Comparison of ENCODE assay signal across 20 cellular contexts in genomic region chr1:151701515-151701914, GRCh38. TPM values are rescaled to one million over a fixed set of nuclear protein-coding genes. Genes with fewer than 3 reads are reported as not detected.
A peak's percentile ranks its signal among the peaks of the same experiment; 100 is the strongest.
DNase-seq lines count a peak whose midpoint lies in the region; ATAC-seq and TF ChIP-seq lines count a peak whose summit lies in the region.
"Had no signal": no experiment of that assay in that cellular context is flagged by ENCODE, and none has a peak within 500 bp of the region (broad histone marks: within the 10 kb centered on the region; RNA-seq: fewer than 3 reads in every experiment).

No MANE protein-coding gene starts in this region.

- no peak for ATAC-seq in left ventricle myocardium superior
- no peak for ATAC-seq in HG02571 (IDR thresholded peaks at IDR 0.05; ENCODE audit: unreplicated experiment)
- no peak for ATAC-seq in GM18502 (IDR thresholded peaks at IDR 0.05; ENCODE audit: poor library complexity, unreplicated experiment)
- ATAC-seq: A549; CD8-positive, alpha-beta T cell had no signal

- 100% methylated on average over 5 of the region's 5 CpGs for WGBS in esophagus muscularis mucosa

- intact Hi-C loops in cardiac septum (cut with DNase I) (no loop called here), left ventricle myocardium superior (cut with micrococcal nuclease) (no loop called here), esophagus muscularis mucosa (cut with DNase I) (no loop called here)

- CTCF ChIA-PET in HEK293 (lab: Yijun Ruan, JAX) = interaction anchor here (0.8 to 1.3 kb wide), 2 partner anchors 8 to 189 kb away, joined by 3 to 4 read pairs; no protein-coding TSS in a partner anchor

- no peak for TF ChIP-seq EP300 in esophagus muscularis mucosa (IDR thresholded peaks at IDR 0.05)

- no peak for TF ChIP-seq POLR2A in esophagus muscularis mucosa (IDR thresholded peaks at IDR 0.05; ENCODE audit: low read depth)

- H3K9me3 ChIP-seq in HEK293 (ENCODE audit: control insufficient read depth, insufficient read depth, low read depth, low read length) (no peaks in the 10 kb centered on the region), esophagus muscularis mucosa (no peaks in the 10 kb centered on the region)
- H3K9me3 ChIP-seq: A549; BLaER1 treated with 17β-estradiol and CSF1 and Interleukin-3, amounts not matched to agents 10 nM and 100 nM; Caco-2 had no signal

- POLR2A ChIA-PET in HEK293 (lab: Yijun Ruan, JAX) = no interaction called here

- 0 out of 2 replicates have a peak overlapping the region, but pooled peaks have one; percentile 8 for H3K27ac ChIP-seq in 22Rv1
- H3K27ac ChIP-seq in HEK293 (ENCODE audit: extremely low read depth, low read depth, low read length) = no peak overlapping the region
- H3K27ac ChIP-seq in esophagus muscularis mucosa (replicated peaks in 1 of 4) = no peak overlapping the region
- H3K27ac ChIP-seq: A549; BLaER1 treated with 17β-estradiol and CSF1 and Interleukin-3, amounts not matched to agents 10 nM and 100 nM; C4-2B had no signal

- no peak overlapping the region for H3K4me3 ChIP-seq in HEK293 (ENCODE audit: low read depth, low read length)
- no peak overlapping the region for H3K4me3 ChIP-seq in esophagus muscularis mucosa
- H3K4me3 ChIP-seq: A549; BLaER1 treated with 17β-estradiol and CSF1 and Interleukin-3, amounts not matched to agents 10 nM and 100 nM had no signal

- H3K36me3 ChIP-seq in HEK293 (ENCODE audit: control insufficient read depth in 2 of 2, insufficient read depth in 1 of 2, low read length in 2 of 2) (peaks cover 4 to 54% of the 10 kb centered on the region in 2 experiments; a peak in 2 of 3 replicates), esophagus muscularis mucosa (peaks cover 23 to 56% (median 52%) of the 10 kb centered on the region in 4 donors)

- TF ChIP-seq CTCF in 22Rv1 (IDR thresholded peaks at IDR 0.05) (no peak), HEK293 (tag by site-specific recombination; IDR thresholded peaks at IDR 0.05) (no peak), esophagus muscularis mucosa (IDR thresholded peaks at IDR 0.05) (no peak)

- DNase-seq in cardiac septum (ENCODE audit: low spot score) (peak; percentile 9), left ventricle myocardium superior (no peak), esophagus muscularis mucosa (ENCODE audit: extremely low spot score) (peak; percentile 80), dedifferentiated amniotic fluid mesenchymal stem cell (ENCODE audit: extremely low spot score) (no peak)
- DNase-seq: AML-193; Caco-2; Calu3; CD4-positive, alpha-beta T cell; DMS79 treated with DMSO at 0.1 percent for 48 hours; GF-D8 had no signal

- no peaks in the 10 kb centered on the region for H3K27me3 ChIP-seq in esophagus muscularis mucosa
- H3K27me3 ChIP-seq: BLaER1 treated with 17β-estradiol and CSF1 and Interleukin-3, amounts not matched to agents 10 nM and 100 nM had no signal

- H3K4me1 ChIP-seq in HEK293 (ENCODE audit: control insufficient read depth, insufficient read depth, low read length) (no peaks in the 10 kb centered on the region), esophagus muscularis mucosa (no peaks in the 10 kb centered on the region)

TF ChIP-seq in HEK293, 187 proteins besides CTCF, POLR2A, EP300 and RAD21:
- TF ChIP-seq GLI2 (tag by site-specific recombination; IDR thresholded peaks at IDR 0.05; ENCODE audit: borderline replicate concordance, low read depth) (no peak), OSR2 (tag by site-specific recombination; IDR thresholded peaks at IDR 0.05) (no peak), ZSCAN5A (tag by site-specific recombination; IDR thresholded peaks at IDR 0.05) (no peak), ZNF121 (tag by site-specific recombination; IDR thresholded peaks at IDR 0.05) (peak; percentile 70; the same call in 1 of the 2 replicates), ZNF404 (tag by site-specific recombination; IDR thresholded peaks at IDR 0.05) (no peak)

RNA-seq across cellular contexts. Expression of gene CELF3, which starts 15.1 kb away (rescaled TPM):
- total RNA-seq in cardiac septum = not detected
- not detected for total RNA-seq in left ventricle myocardium superior
- total RNA-seq in esophagus muscularis mucosa = 1 to 10 TPM in 1 of 4 donors, under 1 TPM in 3; 0.23 to 1.0 (median 0.58) TPM
- total RNA-seq: A172; B cell; Calu3; CD4-positive, alpha-beta T cell; CD8-positive, alpha-beta T cell had no signal

RNA-seq across cellular contexts. Expression of gene RIIAD1, which starts 19.8 kb away (rescaled TPM):
- total RNA-seq in cardiac septum (4.3 TPM), left ventricle myocardium superior (4.4 TPM), esophagus muscularis mucosa (1 to 10 TPM in 1 of 4 donors, not detected in 3; 1.7 TPM)
- total RNA-seq: A172; B cell; Calu3; CD4-positive, alpha-beta T cell; CD8-positive, alpha-beta T cell had no signal

Comparison
In these comparisons a context has a peak if more than half of its experiments do, and no peak if none do; other contexts are left out.
1. DNase-seq: peak in cardiac septum (single experiment) and esophagus muscularis mucosa (single experiment); none in left ventricle myocardium superior (single experiment) and dedifferentiated amniotic fluid mesenchymal stem cell (single experiment).